ENCODE assay signal across 8 cellular contexts in the genomic region with DNA sequence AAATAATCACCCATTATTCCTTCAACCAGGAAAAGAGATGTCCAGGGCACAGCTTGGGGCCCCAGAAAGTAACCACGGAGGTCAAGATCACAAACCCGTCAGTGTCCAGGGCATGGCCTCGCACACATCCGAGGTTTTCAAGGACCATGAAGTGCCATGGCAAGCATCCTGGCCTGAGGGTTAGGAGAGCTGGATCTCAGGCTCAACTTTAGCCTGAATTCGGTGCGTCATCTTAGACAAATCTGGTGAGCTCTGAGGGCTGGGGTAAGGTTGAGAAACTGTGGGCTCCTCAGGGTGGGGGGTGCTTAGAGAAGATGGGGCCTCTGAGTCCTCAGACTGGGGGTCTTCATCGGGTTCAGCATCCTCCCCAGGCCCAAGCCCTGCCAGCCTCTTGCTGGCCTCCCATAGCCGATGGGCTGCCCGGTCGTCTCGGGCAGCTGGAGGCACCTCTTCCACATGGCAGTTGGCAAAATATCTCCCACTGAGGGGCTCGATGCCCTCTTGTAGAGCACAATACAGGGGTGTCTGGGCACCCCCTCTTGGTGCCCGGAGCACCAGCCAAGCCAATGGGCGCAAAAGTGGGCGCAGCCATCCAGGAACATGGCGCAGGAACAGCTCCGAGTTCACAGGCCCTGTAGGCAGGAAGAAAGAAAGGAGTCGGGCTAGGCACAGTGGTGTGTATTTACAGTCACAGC. TPM values are rescaled to one million over a fixed set of nuclear protein-coding genes. Genes with fewer than 3 reads are reported as not detected.
DNase-seq lines count a peak whose midpoint lies in the region; ATAC-seq and TF ChIP-seq lines count a peak whose summit lies in the region.

No MANE protein-coding gene starts in this region.

- TF ChIP-seq EP300 in tibial nerve (IDR thresholded peaks at IDR 0.05) = no peak

- peak; percentile 58 for DNase-seq in activated effector memory CD4-positive, alpha-beta T cell treated with anti-CD3 and anti-CD28 coated beads, Interleukin-2, amount 50 U/mL, for 16 hours
- DNase-seq in activated effector memory CD4-positive, alpha-beta T cell treated with Interleukin-2 at 50 U/mL for 16 hours = no peak
- DNase-seq in adipocyte (ENCODE audit: low read depth) (no peak), lung (ENCODE audit: low spot score) (no peak), tibial nerve (ENCODE audit: low spot score in 2 of 2) (no peak), BE2C (no peak), SW480 (ENCODE audit: low spot score) (no peak), germinal center (ENCODE audit: low spot score) (no peak)

- WGBS in lung, 2 donors = 80 to 82% methylated on average over 18 of the region's 18 CpGs
- WGBS in tibial nerve, 2 donors = 79 to 82% methylated on average over 16 to 18 of the region's 18 CpGs

- H3K4me3 ChIP-seq in adipocyte (ENCODE audit: low read length) (peak overlapping the region; percentile 93), lung (no peak overlapping the region), tibial nerve (peak overlapping the region in 1 of 4 donors; percentile 87), BE2C (ENCODE audit: low read depth, low read length) (no peak overlapping the region; the same call in 1 of the 2 replicates)

- TF ChIP-seq CTCF in lung (IDR thresholded peaks at IDR 0.05; ENCODE audit: control extremely low read depth, extremely low read depth) (no peak), tibial nerve (IDR thresholded peaks at IDR 0.05) (no peak), BE2C (IDR thresholded peaks at IDR 0.05; ENCODE audit: low read depth, low read length) (no peak)

- H3K36me3 ChIP-seq in adipocyte (ENCODE audit: control insufficient read depth, insufficient read depth, low read length, severe bottlenecking) (no peaks in the 10 kb centered on the region), lung (ENCODE audit: control insufficient read depth in 2 of 2, insufficient read depth in 2 of 2, low read length in 2 of 2) (peaks cover 0 to 1% of the 10 kb centered on the region in 2 donors), tibial nerve (no peaks in the 10 kb centered on the region), BE2C (no peaks in the 10 kb centered on the region)

- TF ChIP-seq POLR2A in tibial nerve (IDR thresholded peaks at IDR 0.05) = no peak

- peak overlapping the region; percentile 90 for H3K9ac ChIP-seq in adipocyte (ENCODE audit: low read length)

- H3K9me3 ChIP-seq in adipocyte (ENCODE audit: control insufficient read depth, low read length) (no peaks in the 10 kb centered on the region), lung (ENCODE audit: control insufficient read depth in 2 of 2, insufficient read depth in 1 of 2, low read length in 1 of 2) (no peaks in the 10 kb centered on the region), tibial nerve (no peaks in the 10 kb centered on the region), BE2C (no peaks in the 10 kb centered on the region)

- H3K27me3 ChIP-seq in adipocyte (replicated peaks; ENCODE audit: control insufficient read depth, insufficient read depth, low read length) = no peaks in the 10 kb centered on the region
- H3K27me3 ChIP-seq in lung (ENCODE audit: control insufficient read depth, insufficient read depth) = no peaks in the 10 kb centered on the region
- no peaks in the 10 kb centered on the region for H3K27me3 ChIP-seq in tibial nerve
- no peaks in the 10 kb centered on the region for H3K27me3 ChIP-seq in BE2C

- H3K4me1 ChIP-seq in adipocyte (ENCODE audit: control insufficient read depth, insufficient read depth, low read length) (peaks cover 23% of the 10 kb centered on the region), lung (ENCODE audit: control insufficient read depth in 2 of 2, insufficient read depth in 2 of 2, low read length in 2 of 2) (peaks cover 4 to 14% of the 10 kb centered on the region in 2 donors), tibial nerve (peaks cover 0 to 59% (median 32%) of the 10 kb centered on the region in 4 donors), BE2C (no peaks in the 10 kb centered on the region; the same call in 1 of the 2 replicates)

- H3K27ac ChIP-seq in lung (ENCODE audit: low read depth in 1 of 2, low read length in 1 of 2) = peak overlapping the region; percentile 84 to 94
- peak overlapping the region in 3 of 4 donors; percentile 91 to 99 (median 95) for H3K27ac ChIP-seq in tibial nerve

- ATAC-seq in lung (ENCODE audit: insufficient read depth, low FRiP score) = no peak

RNA-seq across cellular contexts. Expression of gene FLOT2, which starts 0.9 kb away (rescaled TPM):
- total RNA-seq in lung (100 to 1,000 TPM in 1 of 2 donors, 10 to 100 TPM in 1; 46.2 to 168 TPM), tibial nerve (10 to 100 TPM; 54.8 to 84.9 (median 65.2) TPM)
- 100 to 1,000 TPM in 1 of 2 donors, 10 to 100 TPM in 1; 73.6 to 226 TPM for polyA plus RNA-seq in lung
- 53.5 TPM for polyA plus RNA-seq in BE2C (2012; ENCODE audit: insufficient read depth, insufficient read length, low read depth)

RNA-seq across cellular contexts. Expression of gene DHRS13, which starts 4.5 kb away (rescaled TPM):
- total RNA-seq in lung (10 to 100 TPM; 10.5 to 14.2 TPM), tibial nerve (10 to 100 TPM in 1 of 4 donors, 1 to 10 TPM in 3; 2.4 to 21.9 (median 8.8) TPM)
- polyA plus RNA-seq in lung = 10 to 100 TPM; 20.6 to 29.9 TPM
- 14.8 TPM for polyA plus RNA-seq in BE2C (2012; ENCODE audit: insufficient read depth, insufficient read length, low read depth)

RNA-seq across cellular contexts. Expression of gene ERAL1, which starts 43.6 kb away (rescaled TPM):
- total RNA-seq in lung (10 to 100 TPM; 28.4 to 39.3 TPM), tibial nerve (10 to 100 TPM; 26.4 to 52.8 (median 36.2) TPM)
- polyA plus RNA-seq in lung = 10 to 100 TPM; 36.8 to 37.0 TPM
- polyA plus RNA-seq in BE2C (2012; ENCODE audit: insufficient read depth, insufficient read length, low read depth) = 47.0 TPM

RNA-seq across cellular contexts. Expression of gene PHF12, which starts 52.9 kb away (rescaled TPM):
- total RNA-seq in lung = 10 to 100 TPM; 51.5 to 59.1 TPM
- polyA plus RNA-seq in lung = 10 to 100 TPM; 12.6 to 23.1 TPM
- total RNA-seq in tibial nerve = 10 to 100 TPM; 45.7 to 95.1 (median 49.6) TPM
- 43.0 TPM for polyA plus RNA-seq in BE2C (2012; ENCODE audit: insufficient read depth, insufficient read length, low read depth)

RNA-seq across cellular contexts. Expression of gene FAM222B, which starts 55.8 kb away (rescaled TPM):
- 10 to 100 TPM in 1 of 2 donors, 1 to 10 TPM in 1; 8.3 to 17.7 TPM for total RNA-seq in lung
- polyA plus RNA-seq in lung = 1 to 10 TPM; 8.8 to 9.5 TPM
- total RNA-seq in tibial nerve = 10 to 100 TPM in 2 of 4 donors, 1 to 10 TPM in 2; 6.1 to 17.1 (median 11.4) TPM
- 13.9 TPM for polyA plus RNA-seq in BE2C (2012; ENCODE audit: insufficient read depth, insufficient read length, low read depth)
